ENCODE assay signal across 11 cellular contexts in the genomic region with DNA sequence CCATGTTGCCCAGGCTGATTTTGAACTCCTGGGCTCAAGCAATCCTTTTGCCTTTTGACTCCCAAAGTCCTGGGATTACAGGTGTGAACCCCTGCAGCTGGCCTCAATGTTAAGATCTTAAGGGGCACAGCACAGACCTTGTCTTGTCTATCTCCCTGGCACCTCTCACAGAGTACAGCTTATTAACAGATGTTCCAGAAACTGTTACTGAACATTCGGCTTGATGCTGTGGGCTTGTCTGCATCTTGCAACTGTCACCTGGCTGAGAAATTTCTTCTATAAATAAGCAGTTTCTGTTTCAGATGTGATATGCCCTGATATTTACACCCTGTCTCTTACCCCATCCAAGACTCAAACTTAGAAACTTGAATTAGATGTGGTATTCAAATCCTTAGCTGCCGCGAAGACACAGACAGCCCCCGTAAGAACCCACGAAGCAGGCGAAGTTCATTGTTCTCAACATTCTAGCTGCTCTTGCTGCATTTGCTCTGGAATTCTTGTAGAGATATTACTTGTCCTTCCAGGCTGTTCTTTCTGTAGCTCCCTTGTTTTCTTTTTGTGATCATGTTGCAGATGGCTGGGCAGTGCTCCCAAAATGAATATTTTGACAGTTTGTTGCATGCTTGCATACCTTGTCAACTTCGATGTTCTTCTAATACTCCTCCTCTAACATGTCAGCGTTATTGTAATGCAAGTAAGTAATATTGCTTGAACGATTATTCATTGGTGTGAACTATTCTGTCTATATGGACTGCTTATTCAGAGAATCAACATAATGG. TPM values are rescaled to one million over a fixed set of nuclear protein-coding genes. Genes with fewer than 3 reads are reported as not detected.
A peak's percentile ranks its signal among the peaks of the same experiment; 100 is the strongest.
DNase-seq lines count a peak whose midpoint lies in the region; ATAC-seq and TF ChIP-seq lines count a peak whose summit lies in the region.
"Had no signal": no experiment of that assay in that cellular context is flagged by ENCODE, and none has a peak within 500 bp of the region (broad histone marks: within the 10 kb centered on the region; RNA-seq: fewer than 3 reads in every experiment).

A gene (plus strand): TSS at position 450 of the 779 bp plus-strand sequence. CDS start 115 bp downstream, at position 565.

- no peak within 1 kb of the TSS for H3K18ac ChIP-seq in mesendoderm (ENCODE audit: low read length)

- DNase-seq in activated naive CD8-positive, alpha-beta T cell treated with anti-CD3 and anti-CD28 coated beads, Interleukin-2, amount 50 U/mL, for 24 hours, result no peak
- no peak for DNase-seq in activated naive CD8-positive, alpha-beta T cell treated with anti-CD3 and anti-CD28 coated beads for 36 hours
- DNase-seq in Karpas-422 (peak; percentile 83), type B pancreatic cell (ENCODE audit: extremely low spot score, unreplicated experiment) (no peak), NCI-H2227 (lab: John Stamatoyannopoulos, UW; ENCODE audit: unreplicated experiment) (no peak), HAP-1 (ENCODE audit: low spot score in 2 of 2) (no peak), mesendoderm (no peak)
- DNase-seq: activated T-cell treated with anti-CD3 and anti-CD28 coated beads, Interleukin-2, amount 50 U/mL, for 72 hours; erythroblast; naive thymus-derived CD4-positive, alpha-beta T cell had no signal

- no peaks in the 10 kb centered on the region for H3K9me2 ChIP-seq in Karpas-422 (replicated peaks; ENCODE audit: insufficient read depth, low read length)

- no peak within 1 kb of the TSS for H3K56ac ChIP-seq in mesendoderm (ENCODE audit: low read length)

- no peaks in the 10 kb centered on the region for H3K9me3 Mint-ChIP-seq in activated naive CD8-positive, alpha-beta T cell treated with anti-CD3 and anti-CD28 coated beads, Interleukin-2, amount 50 U/mL, for 24 hours
- H3K9me3 Mint-ChIP-seq in activated naive CD8-positive, alpha-beta T cell treated with anti-CD3 and anti-CD28 coated beads for 36 hours, result no peaks in the 10 kb centered on the region
- no peaks in the 10 kb centered on the region for H3K9me3 Mint-ChIP-seq in type B pancreatic cell
- H3K9me3 Mint-ChIP-seq: activated T-cell treated with anti-CD3 and anti-CD28 coated beads, Interleukin-2, amount 50 U/mL, for 72 hours; naive thymus-derived CD4-positive, alpha-beta T cell had no signal

- H3K36me3 Mint-ChIP-seq in activated naive CD8-positive, alpha-beta T cell treated with anti-CD3 and anti-CD28 coated beads, Interleukin-2, amount 50 U/mL, for 24 hours (ENCODE audit: low read depth), result no peaks in the 10 kb centered on the region
- H3K36me3 Mint-ChIP-seq in activated naive CD8-positive, alpha-beta T cell treated with anti-CD3 and anti-CD28 coated beads for 36 hours, result no peaks in the 10 kb centered on the region
- H3K36me3 Mint-ChIP-seq in type B pancreatic cell, result no peaks in the 10 kb centered on the region
- H3K36me3 Mint-ChIP-seq: naive thymus-derived CD4-positive, alpha-beta T cell had no signal

- peak within 1 kb of the TSS; percentile 16 for H3K4me3 Mint-ChIP-seq in activated naive CD8-positive, alpha-beta T cell treated with anti-CD3 and anti-CD28 coated beads, Interleukin-2, amount 50 U/mL, for 24 hours
- no peak within 1 kb of the TSS for H3K4me3 Mint-ChIP-seq in activated naive CD8-positive, alpha-beta T cell treated with anti-CD3 and anti-CD28 coated beads for 36 hours
- no peak within 1 kb of the TSS for H3K4me3 Mint-ChIP-seq in type B pancreatic cell
- H3K4me3 Mint-ChIP-seq: activated T-cell treated with anti-CD3 and anti-CD28 coated beads, Interleukin-2, amount 50 U/mL, for 72 hours; naive thymus-derived CD4-positive, alpha-beta T cell had no signal

- H3K9me3 ChIP-seq in Karpas-422 (ENCODE audit: low read length) (no peaks in the 10 kb centered on the region), HAP-1 (no peaks in the 10 kb centered on the region)

- peak within 1 kb of the TSS; percentile 66 for H3K4me3 ChIP-seq in Karpas-422 (ENCODE audit: low read length)
- H3K4me3 ChIP-seq in HAP-1, result no peak within 1 kb of the TSS
- H3K4me3 ChIP-seq in mesendoderm (ENCODE audit: low read length), result no peak within 1 kb of the TSS

- H3K4me1 ChIP-seq in Karpas-422 (ENCODE audit: low read length), result peaks cover 54% of the 10 kb centered on the region
- no peaks in the 10 kb centered on the region for H3K4me1 ChIP-seq in HAP-1
- H3K4me1 ChIP-seq in mesendoderm (ENCODE audit: control insufficient read depth, low read depth, low read length), result no peaks in the 10 kb centered on the region

- H3K27me3 Mint-ChIP-seq in activated naive CD8-positive, alpha-beta T cell treated with anti-CD3 and anti-CD28 coated beads, Interleukin-2, amount 50 U/mL, for 24 hours, result peaks cover 3% of the 10 kb centered on the region
- H3K27me3 Mint-ChIP-seq in activated naive CD8-positive, alpha-beta T cell treated with anti-CD3 and anti-CD28 coated beads for 36 hours, result peaks cover 3% of the 10 kb centered on the region
- H3K27me3 Mint-ChIP-seq in type B pancreatic cell, result no peaks in the 10 kb centered on the region

- H2BK120ac ChIP-seq in mesendoderm (ENCODE audit: low read depth, low read length), result no peak within 1 kb of the TSS

- in situ Hi-C loops in HAP-1 (cut with MboI; ENCODE audit: low sequenced_read_pairs), result no loop called here

- H4K5ac ChIP-seq in mesendoderm (ENCODE audit: low read length), result no peak within 1 kb of the TSS

- H3K23ac ChIP-seq in mesendoderm (ENCODE audit: low read length), result no peak within 1 kb of the TSS

- H3K79me1 ChIP-seq in mesendoderm (ENCODE audit: low read length), result no peaks in the 10 kb centered on the region

- peak within 1 kb of the TSS; percentile 67 for H2AFZ ChIP-seq in Karpas-422 (ENCODE audit: low read length)

- no CpG with 5 or more reads among the region's 9 CpGs for WGBS in mesendoderm (ENCODE audit: extremely low coverage, insufficient coverage, low lambda C conversion rate)

- H3K36me3 ChIP-seq in Karpas-422 (ENCODE audit: insufficient read depth, low read length) (no peaks in the 10 kb centered on the region), HAP-1 (replicated peaks) (no peaks in the 10 kb centered on the region), mesendoderm (ENCODE audit: control insufficient read depth, insufficient read depth, low read length) (no peaks in the 10 kb centered on the region)

- no peak within 1 kb of the TSS for H2BK5ac ChIP-seq in mesendoderm (ENCODE audit: low read length)

- H3K27me3 ChIP-seq in Karpas-422 (ENCODE audit: low read length), result no peaks in the 10 kb centered on the region
- no peaks in the 10 kb centered on the region for H3K27me3 ChIP-seq in HAP-1 (ENCODE audit: low read depth)
- no peaks in the 10 kb centered on the region for H3K27me3 ChIP-seq in mesendoderm (ENCODE audit: insufficient read depth, low read length, poor library complexity)

- peak within 1 kb of the TSS; percentile 54 for H3K27ac Mint-ChIP-seq in activated naive CD8-positive, alpha-beta T cell treated with anti-CD3 and anti-CD28 coated beads, Interleukin-2, amount 50 U/mL, for 24 hours
- H3K27ac Mint-ChIP-seq in activated naive CD8-positive, alpha-beta T cell treated with anti-CD3 and anti-CD28 coated beads for 36 hours, result no peak within 1 kb of the TSS
- H3K27ac Mint-ChIP-seq in type B pancreatic cell, result peak within 1 kb of the TSS; percentile 9
- H3K27ac Mint-ChIP-seq: activated T-cell treated with anti-CD3 and anti-CD28 coated beads, Interleukin-2, amount 50 U/mL, for 72 hours; naive thymus-derived CD4-positive, alpha-beta T cell had no signal

- H3K9ac ChIP-seq in Karpas-422 (ENCODE audit: low read length) (peak within 1 kb of the TSS; percentile 64), mesendoderm (ENCODE audit: low read length) (no peak within 1 kb of the TSS)

- H3K4ac ChIP-seq in mesendoderm (ENCODE audit: low read depth, low read length), result no peak within 1 kb of the TSS

- no peak within 1 kb of the TSS for H4K8ac ChIP-seq in mesendoderm (ENCODE audit: low read depth, low read length)

- H3K4me2 ChIP-seq in Karpas-422 (ENCODE audit: low read depth, low read length, poor library complexity, severe bottlenecking) (peak within 1 kb of the TSS; percentile 94), mesendoderm (ENCODE audit: low read length) (no peak within 1 kb of the TSS)

- H2AK5ac ChIP-seq in mesendoderm (ENCODE audit: low read length), result no peak within 1 kb of the TSS

- no peak within 1 kb of the TSS for H2BK15ac ChIP-seq in mesendoderm (replicated peaks; ENCODE audit: low read depth)

- TF ChIP-seq CTCF in type B pancreatic cell (conservative IDR thresholded peaks at IDR 0.05), result no peak

- H3K4me1 Mint-ChIP-seq in activated naive CD8-positive, alpha-beta T cell treated with anti-CD3 and anti-CD28 coated beads, Interleukin-2, amount 50 U/mL, for 24 hours, result peaks cover 6% of the 10 kb centered on the region
- no peaks in the 10 kb centered on the region for H3K4me1 Mint-ChIP-seq in activated naive CD8-positive, alpha-beta T cell treated with anti-CD3 and anti-CD28 coated beads for 36 hours
- H3K4me1 Mint-ChIP-seq in type B pancreatic cell (ENCODE audit: unreplicated experiment), result no peaks in the 10 kb centered on the region

- H4K20me1 ChIP-seq in Karpas-422 (ENCODE audit: insufficient read depth, low read depth, low read length), result no peaks in the 10 kb centered on the region

- no peaks in the 10 kb centered on the region for H3K79me2 ChIP-seq in Karpas-422 (ENCODE audit: low read length)
- H3K79me2 ChIP-seq in mesendoderm (ENCODE audit: control insufficient read depth, insufficient read depth, low read length), result no peaks in the 10 kb centered on the region

- H3K27ac ChIP-seq in Karpas-422 (ENCODE audit: low read length) (peak within 1 kb of the TSS; percentile 85), mesendoderm (ENCODE audit: low read depth, low read length) (no peak within 1 kb of the TSS)

- ATAC-seq in activated naive CD8-positive, alpha-beta T cell treated with anti-CD3 and anti-CD28 coated beads, Interleukin-2, amount 50 U/mL, for 24 hours, result peak; percentile 33
- ATAC-seq in HG02642 (IDR thresholded peaks at IDR 0.05; ENCODE audit: poor library complexity, unreplicated experiment), result peak; percentile 79
- ATAC-seq: activated T-cell treated with anti-CD3 and anti-CD28 coated beads, Interleukin-2, amount 50 U/mL, for 72 hours; naive thymus-derived CD4-positive, alpha-beta T cell had no signal

RNA-seq across cellular contexts. Expression of the gene that starts here (rescaled TPM):
- not detected for total RNA-seq in activated naive CD8-positive, alpha-beta T cell treated with anti-CD3 and anti-CD28 coated beads for 36 hours
- 6.2 and 24.0 TPM in 2 replicates for total RNA-seq in Karpas-422 (2014; rRNA removed; shearing (Covaris generic); ENCODE audit: low replicate concordance)
- total RNA-seq in type B pancreatic cell (ENCODE audit: low replicate concordance), result not detected in 2 replicates
- not detected for polyA plus RNA-seq in mesendoderm (2013, experiment 1 of 2)
- polyA plus RNA-seq in mesendoderm (2013, experiment 2 of 2), result not detected
- total RNA-seq: activated T-cell treated with anti-CD3 and anti-CD28 coated beads, Interleukin-2, amount 50 U/mL, for 72 hours had no signal
- polyA plus RNA-seq: naive thymus-derived CD4-positive, alpha-beta T cell had no signal
